In genomic region chr15:99634576-99634975, GRCh38 we compare ENCODE assay signal across 16 cellular contexts.
DNase-seq lines count a peak whose midpoint lies in the region; ATAC-seq and TF ChIP-seq lines count a peak whose summit lies in the region.
"Had no signal": no experiment of that assay in that cellular context is flagged by ENCODE, and none has a peak within 500 bp of the region (broad histone marks: within the 10 kb centered on the region; RNA-seq: fewer than 3 reads in every experiment).

No MANE protein-coding gene starts in this region.

- no peaks in the 10 kb centered on the region for H3K9me2 ChIP-seq in OCI-LY7 (ENCODE audit: insufficient read depth, low read length)

- DNase-seq in OCI-LY7 (ENCODE audit: low spot score) (no peak), left ventricle myocardium inferior (no peak), progenitor cell of endocrine pancreas (ENCODE audit: low spot score, unreplicated experiment) (no peak), amniotic stem cell (lab: John Stamatoyannopoulos, UW) (no peak), trophoblast cell (no peak), NCI-H146 (lab: John Stamatoyannopoulos, UW) (no peak)
- DNase-seq: ACHN, C1 segment of cervical spinal cord, NCI-H1092 treated with DMSO at 0.1 percent for 48 hours, NCI-H1694, NCI-H2107, NCI-H2227 treated with DMSO at 0.1 percent for 48 hours, NCI-H510A treated with DMSO at 0.1 percent for 48 hours, PC-3 had no signal

- H3K27ac Mint-ChIP-seq in activated T-helper 17 cell treated with anti-CD3 and anti-CD28 coated beads, Interleukin-2, amount 50 U/mL, for 72 hours, result peak overlapping the region; percentile 51
- peak overlapping the region; percentile 11 for H3K27ac Mint-ChIP-seq in progenitor cell of endocrine pancreas

- H3K4me2 ChIP-seq in OCI-LY7 (ENCODE audit: low read length) (no peak overlapping the region), trophoblast cell (ENCODE audit: low read length) (no peak overlapping the region)

- H3K4me1 Mint-ChIP-seq in activated T-helper 17 cell treated with anti-CD3 and anti-CD28 coated beads, Interleukin-2, amount 50 U/mL, for 72 hours, result peaks cover 10% of the 10 kb centered on the region
- peaks cover 26% of the 10 kb centered on the region for H3K4me1 Mint-ChIP-seq in progenitor cell of endocrine pancreas (ENCODE audit: low read depth)

- no peak overlapping the region for H3K4ac ChIP-seq in trophoblast cell (ENCODE audit: low read depth, low read length)

- peaks cover 54% of the 10 kb centered on the region for H3K36me3 Mint-ChIP-seq in activated T-helper 17 cell treated with anti-CD3 and anti-CD28 coated beads, Interleukin-2, amount 50 U/mL, for 72 hours (ENCODE audit: low read depth)
- peaks cover 48% of the 10 kb centered on the region for H3K36me3 Mint-ChIP-seq in progenitor cell of endocrine pancreas (ENCODE audit: insufficient read depth)

- no peak overlapping the region for H2BK12ac ChIP-seq in trophoblast cell (ENCODE audit: low read length)

- no peak overlapping the region for H2BK5ac ChIP-seq in trophoblast cell (ENCODE audit: low read depth, low read length, poor library complexity)

- CTCF ChIA-PET in OCI-LY7 (lab: Charles Lee; ENCODE audit: unreplicated experiment), result no interaction called here

- no peak overlapping the region for H3K4me3 ChIP-seq in OCI-LY7 (ENCODE audit: low read depth, low read length, poor library complexity, severe bottlenecking)
- H3K4me3 ChIP-seq in left ventricle myocardium inferior, result no peak overlapping the region
- no peak overlapping the region for H3K4me3 ChIP-seq in trophoblast cell (ENCODE audit: low read depth, low read length)
- H3K4me3 ChIP-seq: K562 had no signal

- no peak overlapping the region for H2AFZ ChIP-seq in OCI-LY7 (ENCODE audit: low read length)
- no peak overlapping the region for H2AFZ ChIP-seq in trophoblast cell (ENCODE audit: insufficient read depth, low read length, poor library complexity)

- no peak overlapping the region for H3K23ac ChIP-seq in trophoblast cell (ENCODE audit: low read length)

- intact Hi-C loops in OCI-LY7 (cut with micrococcal nuclease; ENCODE audit: unreplicated experiment) (no loop called here), left ventricle myocardium inferior (cut with micrococcal nuclease) (no loop called here)

- no peaks in the 10 kb centered on the region for H4K20me1 ChIP-seq in OCI-LY7 (ENCODE audit: insufficient read depth, low read length)

- H3K4me1 ChIP-seq in OCI-LY7 (ENCODE audit: insufficient read depth, low read length, poor library complexity, severe bottlenecking), result peaks cover 29% of the 10 kb centered on the region
- peaks cover 76% of the 10 kb centered on the region for H3K4me1 ChIP-seq in left ventricle myocardium inferior
- no peaks in the 10 kb centered on the region for H3K4me1 ChIP-seq in trophoblast cell (ENCODE audit: control insufficient read depth in 1 of 2, insufficient read depth in 2 of 2, low read length in 2 of 2)

- no peaks in the 10 kb centered on the region for H3K9me3 ChIP-seq in OCI-LY7 (ENCODE audit: low read length)
- H3K9me3 ChIP-seq in left ventricle myocardium inferior (replicated peaks), result no peaks in the 10 kb centered on the region
- no peaks in the 10 kb centered on the region for H3K9me3 ChIP-seq in trophoblast cell (ENCODE audit: insufficient read depth, low read depth, low read length)

- H3K9me3 Mint-ChIP-seq in activated T-helper 17 cell treated with anti-CD3 and anti-CD28 coated beads, Interleukin-2, amount 50 U/mL, for 72 hours, result peaks cover 4% of the 10 kb centered on the region
- peaks cover 25% of the 10 kb centered on the region for H3K9me3 Mint-ChIP-seq in progenitor cell of endocrine pancreas (ENCODE audit: low read depth)

- H3K14ac ChIP-seq in trophoblast cell (ENCODE audit: low read length), result no peak overlapping the region

- WGBS in trophoblast cell (ENCODE audit: extremely low coverage, insufficient coverage, insufficient read length), result no CpG with 5 or more reads among the region's 3 CpGs

- no peak for ATAC-seq in activated T-helper 17 cell treated with anti-CD3 and anti-CD28 coated beads, Interleukin-2, amount 50 U/mL, for 72 hours (replicated peaks)
- ATAC-seq: K562, PC-3 had no signal

- H4K12ac ChIP-seq in trophoblast cell (ENCODE audit: low read depth, low read length), result no peak overlapping the region

- H2BK120ac ChIP-seq in trophoblast cell (ENCODE audit: insufficient read depth, low read length, poor library complexity), result no peak overlapping the region

- H3K9ac ChIP-seq in trophoblast cell (ENCODE audit: low read length), result no peak overlapping the region

- no peaks in the 10 kb centered on the region for H3K27me3 ChIP-seq in left ventricle myocardium inferior (ENCODE audit: low read depth)
- H3K27me3 ChIP-seq in trophoblast cell (ENCODE audit: insufficient read depth, low read length), result no peaks in the 10 kb centered on the region

- H4K8ac ChIP-seq in trophoblast cell (ENCODE audit: low read depth, low read length), result no peak overlapping the region

- no peak overlapping the region for H3K18ac ChIP-seq in trophoblast cell (ENCODE audit: low read length)

- TSS peak; percentile 27 for BruUV-seq in OCI-LY7 (replicated peaks; lab: Mats Ljungman, UMichigan)

- POLR2A ChIA-PET in OCI-LY7 (lab: Charles Lee), result no interaction called here

- TF ChIP-seq CTCF in OCI-LY7 (conservative IDR thresholded peaks at IDR 0.05; ENCODE audit: low read length) (no peak), left ventricle myocardium inferior (IDR thresholded peaks at IDR 0.05; ENCODE audit: borderline replicate concordance) (no peak), progenitor cell of endocrine pancreas (IDR thresholded peaks at IDR 0.05; ENCODE audit: unreplicated experiment) (no peak)

- no peak overlapping the region for H2AK5ac ChIP-seq in trophoblast cell (ENCODE audit: low read length)

- H3K36me3 ChIP-seq in OCI-LY7 (ENCODE audit: insufficient read depth, low read length) (peaks cover 31% of the 10 kb centered on the region), left ventricle myocardium inferior (peaks cover 21% of the 10 kb centered on the region), trophoblast cell (ENCODE audit: control insufficient read depth in 1 of 2, insufficient read depth in 2 of 2, low read length in 2 of 2) (no peaks in the 10 kb centered on the region)

- no peak overlapping the region for H4K91ac ChIP-seq in trophoblast cell (ENCODE audit: low read depth, low read length)

- no peak overlapping the region for H3K4me3 Mint-ChIP-seq in activated T-helper 17 cell treated with anti-CD3 and anti-CD28 coated beads, Interleukin-2, amount 50 U/mL, for 72 hours
- no peak overlapping the region for H3K4me3 Mint-ChIP-seq in progenitor cell of endocrine pancreas (ENCODE audit: low read depth)

- H3K79me2 ChIP-seq in OCI-LY7 (ENCODE audit: insufficient read depth, low read depth, low read length), result peaks cover 34% of the 10 kb centered on the region
- no peaks in the 10 kb centered on the region for H3K79me2 ChIP-seq in trophoblast cell (ENCODE audit: control insufficient read depth, insufficient read depth, low read length, poor library complexity)

- H3K27ac ChIP-seq in OCI-LY7 (ENCODE audit: low read depth, low read length, poor library complexity, severe bottlenecking), result no peak overlapping the region
- H3K27ac ChIP-seq in left ventricle myocardium inferior (replicated peaks), result peak overlapping the region; percentile 53
- H3K27ac ChIP-seq in trophoblast cell (ENCODE audit: low read depth, low read length), result no peak overlapping the region

- H3K27me3 Mint-ChIP-seq in activated T-helper 17 cell treated with anti-CD3 and anti-CD28 coated beads, Interleukin-2, amount 50 U/mL, for 72 hours, result no peaks in the 10 kb centered on the region
- no peaks in the 10 kb centered on the region for H3K27me3 Mint-ChIP-seq in progenitor cell of endocrine pancreas

- H3K79me1 ChIP-seq in trophoblast cell (ENCODE audit: low read length), result no peaks in the 10 kb centered on the region
